ENCODE assay signal across 2 cellular contexts in genomic region chr19:33290956-33291622, GRCh38.
TF ChIP-seq lines count a peak whose summit lies in the region.

No MANE protein-coding gene starts in this region.

TF ChIP-seq in H1, 55 proteins besides CTCF, POLR2A, EP300 and RAD21:
- TF ChIP-seq ATF3 (IDR thresholded peaks at IDR 0.05; ENCODE audit: insufficient read depth, low read depth, low read length), result no peak
- no peak for TF ChIP-seq CHD2 (IDR thresholded peaks at IDR 0.05; ENCODE audit: low read length)
- TF ChIP-seq TEAD4 (IDR thresholded peaks at IDR 0.05; ENCODE audit: low read depth, low read length), result no peak
- TF ChIP-seq CREB1 (IDR thresholded peaks at IDR 0.05), result no peak
- no peak for TF ChIP-seq USF2 (IDR thresholded peaks at IDR 0.05; ENCODE audit: low read length)
- no peak for TF ChIP-seq GTF2F1 (IDR thresholded peaks at IDR 0.05; ENCODE audit: borderline replicate concordance, low read depth, low read length)
- no peak for TF ChIP-seq SIX5 (IDR thresholded peaks at IDR 0.05; ENCODE audit: low read depth, low read length)
- TF ChIP-seq RNF2 (IDR thresholded peaks at IDR 0.05; ENCODE audit: borderline replicate concordance, low read depth, low read length, missing control alignments, poor library complexity, severe bottlenecking), result no peak
- no peak for TF ChIP-seq SP4 (IDR thresholded peaks at IDR 0.05; ENCODE audit: low read length)
- TF ChIP-seq CBX5 (IDR thresholded peaks at IDR 0.05; ENCODE audit: low read depth, low read length), result no peak
- TF ChIP-seq TAF7 (optimal IDR thresholded peaks at IDR 0.05; ENCODE audit: borderline replicate concordance, low read depth, low read length), result no peak
- TF ChIP-seq JUN (IDR thresholded peaks at IDR 0.05; ENCODE audit: low read depth, low read length), result no peak
- TF ChIP-seq CHD7 (IDR thresholded peaks at IDR 0.05; ENCODE audit: insufficient replicate concordance, low read length), result no peak
- TF ChIP-seq SRF (IDR thresholded peaks at IDR 0.05; ENCODE audit: low read depth, low read length), result no peak
- TF ChIP-seq SIN3A (conservative IDR thresholded peaks at IDR 0.05 in 1 of 2, IDR thresholded peaks at IDR 0.05 in 1 of 2; ENCODE audit: low read depth in 1 of 2, low read length in 2 of 2), result no peak
- TF ChIP-seq KDM1A (IDR thresholded peaks at IDR 0.05; ENCODE audit: borderline replicate concordance, low read length), result no peak

TF ChIP-seq in GM23338, 12 proteins besides CTCF, POLR2A, EP300 and RAD21:
- TF ChIP-seq JUNB (IDR thresholded peaks at IDR 0.05; ENCODE audit: unreplicated experiment) (no peak), NANOG (IDR thresholded peaks at IDR 0.05; ENCODE audit: borderline replicate concordance) (no peak), ZNF331 (CRISPR knock-in tag; IDR thresholded peaks at IDR 0.05; ENCODE audit: low read depth) (no peak), ZNF114 (CRISPR knock-in tag; IDR thresholded peaks at IDR 0.05) (no peak), STAT1 (IDR thresholded peaks at IDR 0.05; ENCODE audit: unreplicated experiment) (no peak), REST (IDR thresholded peaks at IDR 0.05; ENCODE audit: unreplicated experiment) (no peak), POLR2AphosphoS5 (IDR thresholded peaks at IDR 0.05; ENCODE audit: low read depth) (no peak), ZNF462 (CRISPR knock-in tag; IDR thresholded peaks at IDR 0.05) (no peak), ETS1 (IDR thresholded peaks at IDR 0.05) (no peak), EZH2phosphoT487 (IDR thresholded peaks at IDR 0.05; ENCODE audit: unreplicated experiment) (no peak), EZH2 (IDR thresholded peaks at IDR 0.05; ENCODE audit: low read depth, unreplicated experiment) (no peak), CREB1 (CRISPR knock-in tag; IDR thresholded peaks at IDR 0.05; ENCODE audit: low read depth) (no peak)
